ENCODE assay signal across 21 cellular contexts in genomic region chr9:80789831-80790230, GRCh38.
"Had no signal": no experiment of that assay in that cellular context is flagged by ENCODE, and none has a peak within 500 bp of the region (broad histone marks: within the 10 kb centered on the region; RNA-seq: fewer than 3 reads in every experiment).

No MANE protein-coding gene starts in this region.

- H3K27me3 ChIP-seq: esophagus squamous epithelium, heart right ventricle, neutrophil, right atrium auricular region, thyroid gland had no signal

- H3K4me1 ChIP-seq: esophagus squamous epithelium, right atrium auricular region, thyroid gland had no signal

- H3K9me3 ChIP-seq: esophagus squamous epithelium, neutrophil, thyroid gland had no signal

- ATAC-seq: activated CD8-positive, alpha-beta T cell treated with anti-CD3 and anti-CD28 coated beads, Interleukin-2, amount 10 ng/mL, durations not matched to agents 7 days and 5 days; heart right ventricle; left colon; stimulated activated naive B cell treated with anti-CD40 and anti-IgM and Interleukin-4, amounts not matched to agents 10 μg/mL and 1 μg/mL and 100 μg/mL, for 72 hours; T-helper 17 cell had no signal

- H3K36me3 ChIP-seq: esophagus squamous epithelium, heart right ventricle, neutrophil, right atrium auricular region, thyroid gland, WERI-Rb-1 had no signal

- H3K27ac ChIP-seq: esophagus squamous epithelium, heart right ventricle, neutrophil, right atrium auricular region, skin epidermis, thyroid gland, WERI-Rb-1 had no signal

- H3K4me3 ChIP-seq: esophagus squamous epithelium, heart right ventricle, lung, right atrium auricular region, skin epidermis, thyroid gland had no signal

- DNase-seq: activated CD4-positive, alpha-beta T cell treated with anti-CD3 and anti-CD28 coated beads for 4 hours; activated CD8-positive, alpha-beta memory T cell treated with anti-CD3 and anti-CD28 coated beads, Interleukin-2, amount 50 U/mL, for 4 hours; activated CD8-positive, alpha-beta T cell treated with anti-CD3 and anti-CD28 coated beads, Interleukin-2, amount 10 ng/mL, durations not matched to agents 7 days and 5 days; activated effector memory CD4-positive, alpha-beta T cell treated with anti-CD3 and anti-CD28 coated beads, Interleukin-2, amount 50 U/mL, for 16 hours; activated T-cell treated with anti-CD3 and anti-CD28 coated beads, Interleukin-2, amount 50 U/mL, for 48 hours; amniotic stem cell; effector CD8-positive, alpha-beta T cell; esophagus squamous epithelium; heart right ventricle; left colon; naive B cell; stimulated activated CD4-positive, alpha-beta T cell treated with anti-CD3 and anti-CD28 coated beads, Interleukin-15, amount 100 ng/mL, for 24 hours; stimulated activated CD4-positive, alpha-beta T cell treated with anti-CD3 and anti-CD28 coated beads, Interleukin-4, amount 100 ng/mL, for 1 hour; stimulated activated naive B cell treated with anti-CD40 and anti-IgM and Interleukin-4, amounts not matched to agents 10 μg/mL and 1 μg/mL and 100 μg/mL, for 72 hours; T-helper 17 cell; thyroid gland; WERI-Rb-1 had no signal
